11 cellular contexts compared by ENCODE assay signal in the genomic region with DNA sequence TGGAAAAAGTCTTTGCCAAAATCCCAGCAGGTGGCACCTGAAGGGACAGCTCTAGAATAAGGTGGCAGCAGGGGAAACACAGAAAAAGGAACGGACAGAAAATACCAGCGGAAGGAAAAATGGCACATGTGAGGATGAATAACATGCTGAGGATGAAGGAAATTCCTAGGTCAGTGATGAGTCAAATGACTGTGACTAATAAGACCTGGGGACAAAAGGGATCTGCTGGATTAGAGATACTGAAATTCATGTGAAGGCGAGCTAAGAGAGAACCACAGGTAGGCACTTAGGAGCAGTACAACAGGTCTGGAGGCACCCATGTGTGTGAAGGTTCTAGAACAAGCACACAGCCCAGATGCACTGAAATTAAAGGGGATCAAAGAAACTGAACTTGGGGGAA.
DNase-seq lines count a peak whose midpoint lies in the region; ATAC-seq, FAIRE-seq and TF ChIP-seq lines count a peak whose summit lies in the region.
"Had no signal": no experiment of that assay in that cellular context is flagged by ENCODE, and none has a peak within 500 bp of the region (broad histone marks: within the 10 kb centered on the region; RNA-seq: fewer than 3 reads in every experiment).

No MANE protein-coding gene starts in this region.

- no peak overlapping the region for H2BK15ac ChIP-seq in mesenchymal stem cell (ENCODE audit: low read depth, poor library complexity, severe bottlenecking)

- no peak overlapping the region for H2BK5ac ChIP-seq in mesenchymal stem cell (ENCODE audit: low read depth, low read length, poor library complexity, severe bottlenecking)

- H2AFZ ChIP-seq in astrocyte (ENCODE audit: low read depth, low read length): no peak overlapping the region
- no peak overlapping the region for H2AFZ ChIP-seq in mesenchymal stem cell (ENCODE audit: low read depth, low read length)
- H2AFZ ChIP-seq in OCI-LY7 (ENCODE audit: low read length): no peak overlapping the region

- H3K9me3 ChIP-seq in astrocyte (ENCODE audit: insufficient read depth, low read depth, low read length) (no peaks in the 10 kb centered on the region), mesenchymal stem cell (ENCODE audit: control insufficient read depth, low read length) (no peaks in the 10 kb centered on the region), OCI-LY7 (ENCODE audit: low read length) (no peaks in the 10 kb centered on the region)

- H3K27me3 ChIP-seq in astrocyte (ENCODE audit: insufficient read depth, low read length) (no peaks in the 10 kb centered on the region), mesenchymal stem cell (ENCODE audit: control insufficient read depth in 1 of 2, insufficient read depth in 1 of 2, low read length in 2 of 2) (no peaks in the 10 kb centered on the region)
- H3K27me3 ChIP-seq: dorsolateral prefrontal cortex had no signal

- H3K9ac ChIP-seq in astrocyte (ENCODE audit: low read length) (peak overlapping the region; percentile 84), mesenchymal stem cell (ENCODE audit: low read length) (peak overlapping the region; percentile 94)

- H3K4me2 ChIP-seq in astrocyte (ENCODE audit: low read length) (peak overlapping the region; percentile 72), mesenchymal stem cell (ENCODE audit: low read length, poor library complexity, severe bottlenecking) (peak overlapping the region; percentile 40), OCI-LY7 (ENCODE audit: low read length) (no peak overlapping the region)

- DNase-seq in A172 (ENCODE audit: low spot score) (peak; percentile 88), HFF-Myc (ENCODE audit: extremely low read depth, low read depth) (peak; percentile 52), astrocyte (ENCODE audit: low read depth) (peak; percentile 78), mesenchymal stem cell (peak; percentile 82), OCI-LY7 (ENCODE audit: low spot score) (no peak), NOMO-1 treated with dmso at 0.1 percent for 144 hours (lab: John Stamatoyannopoulos, UW; ENCODE audit: unreplicated experiment) (no peak), substantia nigra (lab: John Stamatoyannopoulos, UW) (no peak)
- DNase-seq: COR-L47, dorsolateral prefrontal cortex, NCI-H446 had no signal

- H3K36me3 Mint-ChIP-seq in astrocyte (ENCODE audit: low read depth, unreplicated experiment): peaks cover 6% of the 10 kb centered on the region

- peak overlapping the region in 1 of 2 experiments; percentile 73 for H2BK12ac ChIP-seq in mesenchymal stem cell (ENCODE audit: low read length in 2 of 2)

- H3K36me3 ChIP-seq in astrocyte (ENCODE audit: insufficient read depth, low read length) (no peaks in the 10 kb centered on the region), mesenchymal stem cell (ENCODE audit: control insufficient read depth in 1 of 2, insufficient read depth in 2 of 2, low read depth in 1 of 2, low read length in 2 of 2) (no peaks in the 10 kb centered on the region), OCI-LY7 (ENCODE audit: insufficient read depth, low read length) (peaks cover 42% of the 10 kb centered on the region)

- intact Hi-C loops in OCI-LY7 (cut with micrococcal nuclease; ENCODE audit: unreplicated experiment): no loop called here

- peak overlapping the region; percentile 98 for H3K27ac ChIP-seq in astrocyte (ENCODE audit: low read depth, low read length)
- peak overlapping the region; percentile 41 for H3K27ac ChIP-seq in mesenchymal stem cell (ENCODE audit: low read length, poor library complexity, severe bottlenecking)
- H3K27ac ChIP-seq in OCI-LY7 (ENCODE audit: low read depth, low read length, poor library complexity, severe bottlenecking): no peak overlapping the region
- H3K27ac ChIP-seq in substantia nigra (ENCODE audit: low read depth, low read length, poor library complexity, severe bottlenecking): no peak overlapping the region
- H3K27ac ChIP-seq: dorsolateral prefrontal cortex had no signal

- peak overlapping the region in 1 of 2 experiments; percentile 50 for H3K4ac ChIP-seq in mesenchymal stem cell (ENCODE audit: low read depth in 1 of 2, low read length in 2 of 2)

- peaks cover 54% of the 10 kb centered on the region for H3K79me2 ChIP-seq in astrocyte (ENCODE audit: insufficient read depth, low read length)
- H3K79me2 ChIP-seq in OCI-LY7 (ENCODE audit: insufficient read depth, low read depth, low read length): peaks cover 24% of the 10 kb centered on the region; the same call in 1 of the 2 replicates

- H3K27me3 Mint-ChIP-seq in astrocyte (ENCODE audit: low read depth, unreplicated experiment): no peaks in the 10 kb centered on the region

- no peak for TF ChIP-seq CTCF in HFF-Myc (IDR thresholded peaks at IDR 0.05; ENCODE audit: low read depth, low read length, missing control alignments)
- no peak for TF ChIP-seq CTCF in astrocyte (IDR thresholded peaks at IDR 0.05; ENCODE audit: insufficient read depth, low read depth, low read length)
- TF ChIP-seq CTCF in OCI-LY7 (conservative IDR thresholded peaks at IDR 0.05; ENCODE audit: low read length): no peak

- H3K4me3 ChIP-seq in HFF-Myc (replicated peaks; ENCODE audit: low read depth, low read length): no peak overlapping the region
- H3K4me3 ChIP-seq in astrocyte (ENCODE audit: insufficient read depth, low read depth, low read length): peak overlapping the region; percentile 1
- H3K4me3 ChIP-seq in mesenchymal stem cell (ENCODE audit: insufficient read depth in 1 of 2, low read depth in 1 of 2, low read length in 2 of 2): peak overlapping the region in 1 of 2 experiments; percentile 34
- no peak overlapping the region for H3K4me3 ChIP-seq in OCI-LY7 (ENCODE audit: low read depth, low read length, poor library complexity, severe bottlenecking)
- H3K4me3 ChIP-seq: dorsolateral prefrontal cortex had no signal

- FAIRE-seq in astrocyte (lab: Jason Lieb, UNC): peak; percentile 98

- peaks cover 53% of the 10 kb centered on the region for H3K4me1 Mint-ChIP-seq in astrocyte (ENCODE audit: low read depth, unreplicated experiment)

- POLR2A ChIA-PET in OCI-LY7 (lab: Charles Lee): interaction anchor here (1.5 to 1.7 kb wide), 2 partner anchors 10 to 14 kb away, joined by 5 to 11 read pairs; no protein-coding TSS in a partner anchor

- peak overlapping the region; percentile 54 for H4K8ac ChIP-seq in mesenchymal stem cell (ENCODE audit: low read length)

- CTCF ChIA-PET in OCI-LY7 (lab: Charles Lee; ENCODE audit: unreplicated experiment): no interaction called here

- H3K4me3 Mint-ChIP-seq in astrocyte (ENCODE audit: unreplicated experiment): peak overlapping the region; percentile 23

- H2AK5ac ChIP-seq in mesenchymal stem cell (ENCODE audit: low read length, severe bottlenecking): peak overlapping the region; percentile 75

- H3K27ac Mint-ChIP-seq in astrocyte (ENCODE audit: unreplicated experiment): peak overlapping the region; percentile 77

- no peak overlapping the region for H2BK120ac ChIP-seq in mesenchymal stem cell (ENCODE audit: low read depth, low read length)

- no TSS peak for BruUV-seq in OCI-LY7 (replicated peaks; lab: Mats Ljungman, UMichigan)

- H3K4me1 ChIP-seq in astrocyte (ENCODE audit: insufficient read depth, low read length) (peaks cover 57% of the 10 kb centered on the region), mesenchymal stem cell (ENCODE audit: control insufficient read depth, insufficient read depth, low read depth, low read length) (peaks cover 12% of the 10 kb centered on the region), OCI-LY7 (ENCODE audit: insufficient read depth, low read length, poor library complexity, severe bottlenecking) (no peaks in the 10 kb centered on the region)

- H3K9me3 Mint-ChIP-seq in astrocyte (ENCODE audit: unreplicated experiment): no peaks in the 10 kb centered on the region

- WGBS in mesenchymal stem cell: 27% methylated on average over 3 of the region's 3 CpGs

- H3K23ac ChIP-seq in mesenchymal stem cell (ENCODE audit: low read length in 2 of 2): no peak overlapping the region

- ATAC-seq in HG02759 (IDR thresholded peaks at IDR 0.05; ENCODE audit: unreplicated experiment): no peak

- H3K9me2 ChIP-seq in OCI-LY7 (ENCODE audit: insufficient read depth, low read length): no peaks in the 10 kb centered on the region

- peaks cover 32% of the 10 kb centered on the region for H3K79me1 ChIP-seq in mesenchymal stem cell (replicated peaks; ENCODE audit: low read length, poor library complexity, severe bottlenecking)

- H4K20me1 ChIP-seq in astrocyte (ENCODE audit: insufficient read depth, low read length) (no peaks in the 10 kb centered on the region), OCI-LY7 (ENCODE audit: insufficient read depth, low read length) (peaks cover 3% of the 10 kb centered on the region; the same call in 1 of the 2 replicates)

- H3K18ac ChIP-seq in mesenchymal stem cell (ENCODE audit: low read depth in 1 of 2, low read length in 2 of 2): peak overlapping the region in 1 of 2 experiments; percentile 37

- no peak overlapping the region for H4K91ac ChIP-seq in mesenchymal stem cell (ENCODE audit: low read length)

- H3K14ac ChIP-seq in mesenchymal stem cell (ENCODE audit: low read length in 2 of 2): no peak overlapping the region

Comparison
In these comparisons a context has a peak if more than half of its experiments do, and no peak if none do; other contexts are left out.
1. DNase-seq: peak in A172 (single experiment), HFF-Myc (single experiment), astrocyte (single experiment) and mesenchymal stem cell (single experiment); none in OCI-LY7 (single experiment), NOMO-1 treated with dmso at 0.1 percent for 144 hours (single experiment) and substantia nigra (0 of 49).
2. H3K27ac ChIP-seq: peak in astrocyte (single experiment) and mesenchymal stem cell (single experiment); none in OCI-LY7 (single experiment) and substantia nigra (single experiment).